In the genomic region with DNA sequence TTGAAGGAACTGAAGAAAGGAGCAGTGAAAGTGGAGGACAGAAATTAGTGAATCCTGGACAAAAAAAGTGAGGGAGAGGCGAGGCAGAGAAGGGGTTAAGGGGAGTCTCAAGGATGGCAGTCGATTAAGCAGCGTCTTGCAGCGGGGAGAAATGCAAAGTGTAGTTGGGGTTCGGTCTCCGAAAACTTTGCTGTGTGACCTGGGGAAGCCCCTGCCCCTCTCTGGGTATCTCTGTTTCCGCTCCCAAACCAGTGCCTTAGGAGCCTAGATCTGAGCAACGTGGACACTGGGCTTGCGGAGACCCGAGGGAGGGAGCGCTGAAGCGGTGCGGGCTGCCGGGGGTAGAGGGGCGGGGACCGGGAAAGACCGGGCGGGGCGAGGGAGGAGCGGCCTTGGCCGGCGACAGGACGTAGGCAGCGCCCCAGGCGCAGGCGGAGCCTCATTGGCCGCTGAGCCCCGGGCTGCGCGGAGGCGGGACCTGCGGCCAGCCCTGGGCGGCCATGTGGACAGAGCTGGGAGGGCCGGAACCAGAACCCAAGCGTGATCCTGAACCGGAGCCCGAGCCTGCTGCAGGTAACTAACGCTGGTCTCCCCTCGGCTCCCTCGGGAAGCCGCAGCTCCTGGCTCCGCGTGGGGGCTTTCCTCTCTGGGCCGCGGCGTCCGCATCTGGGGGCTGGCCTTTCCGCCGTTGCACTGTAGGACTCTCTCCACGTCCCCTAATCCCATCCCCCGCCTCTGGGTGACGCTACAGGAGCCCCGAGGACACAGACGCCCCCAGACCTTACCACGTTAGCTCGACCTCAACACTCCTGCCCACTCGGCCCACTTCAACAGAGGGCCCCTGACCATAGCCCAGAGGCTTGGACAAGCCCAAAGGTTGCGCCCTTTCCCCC, we compare ENCODE assay signal across 7 cellular contexts. TPM values are rescaled to one million over a fixed set of nuclear protein-coding genes. Genes with fewer than 3 reads are reported as not detected.
A peak's percentile ranks its signal among the peaks of the same experiment; 100 is the strongest.
DNase-seq lines count a peak whose midpoint lies in the region; ATAC-seq, FAIRE-seq and TF ChIP-seq lines count a peak whose summit lies in the region.

A gene (plus strand): TSS at position 468 of the 893 bp plus-strand sequence. CDS start 3,047 bp downstream, outside the sequence.

- peaks cover 22 to 24% of the 10 kb centered on the region in 2 donors for H3K36me3 ChIP-seq in ascending aorta

- no peaks in the 10 kb centered on the region for H3K27me3 ChIP-seq in ascending aorta

- FAIRE-seq in GM12891 (lab: Jason Lieb, UNC), result peak; percentile 92

- H3K4me1 ChIP-seq in ascending aorta, result peaks cover 31 to 47% of the 10 kb centered on the region in 2 donors

- H3K4me3 ChIP-seq in ascending aorta (peak within 1 kb of the TSS; percentile 84 to 87), retinal pigment epithelial cell (ENCODE audit: low read length) (peak within 1 kb of the TSS; percentile 82)

- DNase-seq in GM12891 (ENCODE audit: insufficient read length, low spot score), result peak; percentile 93
- peak; percentile 84 for DNase-seq in NCI-H1092 treated with DMSO at 0.1 percent for 48 hours (lab: John Stamatoyannopoulos, UW)
- DNase-seq in T-helper 2 cell, result peak; percentile 27 to 75 (median 45)
- DNase-seq in ascending aorta (ENCODE audit: low spot score in 2 of 2), result peak; percentile 58 to 94
- peak; percentile 50 to 80 for DNase-seq in hippocampal formation (lab: John Stamatoyannopoulos, UW)
- peak; percentile 39 for DNase-seq in retinal pigment epithelial cell (ENCODE audit: low read depth)

- peaks cover 0 to 13% of the 10 kb centered on the region in 2 donors for H3K9me3 ChIP-seq in ascending aorta

- TF ChIP-seq POLR2A in GM12891 (IDR thresholded peaks at IDR 0.05; ENCODE audit: low read depth, low read length), result peak; percentile 57; the same call in 1 of the 2 replicates

- intact Hi-C loops in ascending aorta (cut with DNase I), result loop anchor here (2.0 to 10.0 kb wide), 5 partner anchors 16 to 1908 kb away; a partner anchor contains a TSS

- TF ChIP-seq CTCF in ascending aorta (IDR thresholded peaks at IDR 0.05), result peak in 1 of 3 experiments; percentile 13
- TF ChIP-seq CTCF in retinal pigment epithelial cell (conservative IDR thresholded peaks at IDR 0.05; ENCODE audit: low read depth, low read length), result peak; percentile 34

- H3K27ac ChIP-seq in ascending aorta, result peak within 1 kb of the TSS; percentile 98 to 99

- peak; percentile 99 for ATAC-seq in HG02588 (IDR thresholded peaks at IDR 0.05; ENCODE audit: unreplicated experiment)

TF ChIP-seq in GM12891, 5 proteins besides CTCF, POLR2A, EP300 and RAD21:
- peak; percentile 42; the same call in 1 of the 2 replicates for TF ChIP-seq TAF1 (IDR thresholded peaks at IDR 0.05; ENCODE audit: low read depth, low read length)
- TF ChIP-seq POU2F2 (IDR thresholded peaks at IDR 0.05; ENCODE audit: low read depth, low read length), result no peak; the same call in 1 of the 2 replicates

RNA-seq across cellular contexts. Expression of the gene that starts here (rescaled TPM):
- polyA plus RNA-seq in GM12891 (2012; ENCODE audit: low read depth, missing spikeins), result 13.1 TPM
- 85.5 TPM for total RNA-seq in ascending aorta

Comparison
In these comparisons a context has a peak if more than half of its experiments do, and no peak if none do; other contexts are left out.
1. Peak in every context shown above with its lines: DNase-seq, ATAC-seq, H3K4me3 ChIP-seq and H3K27ac ChIP-seq.
2. DNase-seq: peak in every context shown above with its lines; median percentile 93 in GM12891; 84 in NCI-H1092 treated with DMSO at 0.1 percent for 48 hours; 76 in ascending aorta; 65 in hippocampal formation; 45 in T-helper 2 cell; 39 in retinal pigment epithelial cell.